In genomic region chr5:141343242-141343952, GRCh38 we compare ENCODE assay signal across 7 cellular contexts. TPM values are rescaled to one million over a fixed set of nuclear protein-coding genes. Genes with fewer than 3 reads are reported as not detected.
A peak's percentile ranks its signal among the peaks of the same experiment; 100 is the strongest.
DNase-seq lines count a peak whose midpoint lies in the region; ATAC-seq, FAIRE-seq and TF ChIP-seq lines count a peak whose summit lies in the region.

TSS of gene PCDHGA3 (plus strand) at chr5:141343829. CDS start at chr5:141344034, 205 bp downstream.

- H3K36me3 ChIP-seq in PC-9 (ENCODE audit: low read depth) (no peaks in the 10 kb centered on the region), fibroblast of lung (ENCODE audit: control insufficient read depth, insufficient read depth, low read length) (no peaks in the 10 kb centered on the region), psoas muscle (ENCODE audit: insufficient read depth in 1 of 2, low read depth in 1 of 2) (no peaks in the 10 kb centered on the region), small intestine (ENCODE audit: control insufficient read depth in 2 of 2, insufficient read depth in 2 of 2, low read length in 2 of 2) (no peaks in the 10 kb centered on the region)

- H3K4me2 ChIP-seq in PC-9 (no peak within 1 kb of the TSS), fibroblast of lung (ENCODE audit: extremely low read depth, insufficient read depth, low read length) (no peak within 1 kb of the TSS)

- H3K9me2 ChIP-seq in PC-9 (ENCODE audit: insufficient read depth) = no peaks in the 10 kb centered on the region

- TF ChIP-seq CTCF in GM12872 (IDR thresholded peaks at IDR 0.05; ENCODE audit: insufficient read depth, low read depth, low read length) (peak; percentile 33; the same call in 2 of the 3 replicates), PC-9 (conservative IDR thresholded peaks at IDR 0.05) (peak; percentile 52), fibroblast of lung (conservative IDR thresholded peaks at IDR 0.05 in 1 of 2, IDR thresholded peaks at IDR 0.05 in 1 of 2; ENCODE audit: low read depth in 1 of 2, low read length in 2 of 2) (peak; percentile 38 to 54), psoas muscle (IDR thresholded peaks at IDR 0.05) (peak; percentile 41)

- ATAC-seq in psoas muscle = peak; percentile 68 to 84 (median 79)
- ATAC-seq in HG03378 (IDR thresholded peaks at IDR 0.05; ENCODE audit: unreplicated experiment) = no peak

- no peak for TF ChIP-seq POLR2A in GM12891 (IDR thresholded peaks at IDR 0.05; ENCODE audit: low read depth, low read length)

- DNase-seq in PC-9 (no peak), fibroblast of lung (ENCODE audit: low read depth in 2 of 2) (peak; percentile 65 to 73), psoas muscle (no peak), GM12891 (ENCODE audit: insufficient read length, low spot score) (no peak), small intestine (no peak)

- intact Hi-C loops in PC-9 (cut with micrococcal nuclease; ENCODE audit: unreplicated experiment) (no loop called here), psoas muscle (cut with DNase I) (no loop called here)

- H3K79me2 ChIP-seq in PC-9 (ENCODE audit: low read depth) (no peaks in the 10 kb centered on the region), fibroblast of lung (ENCODE audit: control insufficient read depth, insufficient read depth, low read length) (no peaks in the 10 kb centered on the region)

- H3K9me3 ChIP-seq in PC-9 (ENCODE audit: insufficient read depth, low read depth) (peaks cover 4% of the 10 kb centered on the region; the same call in 1 of the 2 replicates), fibroblast of lung (ENCODE audit: control insufficient read depth, insufficient read depth, low read depth, low read length) (peaks cover 2% of the 10 kb centered on the region), psoas muscle (peaks cover 23% of the 10 kb centered on the region), small intestine (ENCODE audit: control insufficient read depth, low read depth) (peaks cover 2% of the 10 kb centered on the region)

- no TSS peak for BruUV-seq in PC-9 (replicated peaks; lab: Mats Ljungman, UMichigan)

- no peaks in the 10 kb centered on the region for H3F3A ChIP-seq in PC-9 (ENCODE audit: insufficient read depth, low read depth)

- H3K27ac ChIP-seq in PC-9 (no peak within 1 kb of the TSS), fibroblast of lung (ENCODE audit: insufficient read depth, low read length) (no peak within 1 kb of the TSS), psoas muscle (peak within 1 kb of the TSS; percentile 50), small intestine (ENCODE audit: low read depth in 1 of 2, low read length in 1 of 2) (no peak within 1 kb of the TSS)

- FAIRE-seq in GM12891 (lab: Jason Lieb, UNC) (no peak), small intestine (lab: Jason Lieb, UNC) (no peak)

- H4K20me1 ChIP-seq in PC-9 (ENCODE audit: insufficient read depth) (no peaks in the 10 kb centered on the region), fibroblast of lung (ENCODE audit: control insufficient read depth, extremely low read depth, insufficient read depth, low read length) (no peaks in the 10 kb centered on the region)

- H3K4me3 ChIP-seq in PC-9 (no peak within 1 kb of the TSS), fibroblast of lung (replicated peaks in 1 of 4; ENCODE audit: control extremely low read depth in 1 of 4, insufficient read depth in 1 of 4, low read depth in 3 of 4, low read length in 4 of 4) (peak within 1 kb of the TSS in 2 of 4 experiments; percentile 44 to 54), psoas muscle (peak within 1 kb of the TSS; percentile 56), small intestine (ENCODE audit: low read depth in 1 of 2, low read length in 2 of 2) (no peak within 1 kb of the TSS)

- no peaks in the 10 kb centered on the region for H3K27me3 ChIP-seq in PC-9 (ENCODE audit: insufficient read depth, low read depth)
- peaks cover 11% of the 10 kb centered on the region for H3K27me3 ChIP-seq in fibroblast of lung (ENCODE audit: control insufficient read depth, insufficient read depth, low read length)
- peaks cover 0 to 28% (median 18%) of the 10 kb centered on the region in 3 donors for H3K27me3 ChIP-seq in psoas muscle (ENCODE audit: insufficient read depth in 3 of 3, low read length in 2 of 3)
- H3K27me3 ChIP-seq in small intestine (ENCODE audit: control insufficient read depth in 2 of 2, insufficient read depth in 2 of 2, low read length in 2 of 2) = peaks cover 0 to 15% of the 10 kb centered on the region in 2 donors

- H2AFZ ChIP-seq in PC-9 (no peak within 1 kb of the TSS), fibroblast of lung (ENCODE audit: low read length) (no peak within 1 kb of the TSS)

- no peaks in the 10 kb centered on the region for H3K4me1 ChIP-seq in PC-9 (replicated peaks; ENCODE audit: insufficient read depth)
- H3K4me1 ChIP-seq in fibroblast of lung (ENCODE audit: control insufficient read depth, extremely low read depth, insufficient read depth, low read length) = no peaks in the 10 kb centered on the region
- H3K4me1 ChIP-seq in psoas muscle = no peaks in the 10 kb centered on the region
- H3K4me1 ChIP-seq in small intestine (ENCODE audit: control insufficient read depth in 2 of 2, insufficient read depth in 1 of 2, low read depth in 1 of 2, low read length in 1 of 2) = no peaks in the 10 kb centered on the region

- WGBS in psoas muscle, 3 donors = 25% methylated on average over 9 of the region's 9 CpGs
- WGBS in small intestine, 3 donors = 27 to 38% (median 37%) methylated on average over 9 of the region's 9 CpGs

- CTCF ChIA-PET in PC-9 (lab: Charles Lee) = no interaction called here

- H3K9ac ChIP-seq in fibroblast of lung (ENCODE audit: insufficient read depth, low read length) = no peak within 1 kb of the TSS

- POLR2A ChIA-PET in PC-9 (lab: Charles Lee; ENCODE audit: unreplicated experiment) = no interaction called here

TF ChIP-seq in GM12891, 5 proteins besides CTCF, POLR2A, EP300 and RAD21:
- TF ChIP-seq SPI1 (IDR thresholded peaks at IDR 0.05; ENCODE audit: low read depth, low read length) (no peak), PAX5 (IDR thresholded peaks at IDR 0.05; ENCODE audit: insufficient read depth, low read length, severe bottlenecking) (no peak), TAF1 (IDR thresholded peaks at IDR 0.05; ENCODE audit: low read depth, low read length) (no peak), POU2F2 (IDR thresholded peaks at IDR 0.05; ENCODE audit: low read depth, low read length) (no peak), POLR2AphosphoS5 (IDR thresholded peaks at IDR 0.05; ENCODE audit: low read depth, low read length) (no peak)
TF ChIP-seq in GM12891: peak in this region for 0.

RNA-seq across cellular contexts. Expression of gene PCDHGA3, which starts in this region (rescaled TPM):
- total RNA-seq in PC-9 (2021) (not detected in 2 replicates), fibroblast of lung (1.5 and 2.8 TPM in 2 replicates), psoas muscle (1 to 10 TPM in 3 of 4 donors, under 1 TPM in 1; 0.97 to 2.4 (median 1.7) TPM)
- polyA plus RNA-seq in fibroblast of lung (1.3 and 1.4 TPM in 2 replicates), psoas muscle (under 1 TPM; 0.33 to 0.67 (median 0.34) TPM), small intestine (under 1 TPM in 1 of 3 donors, not detected in 2; 0.24 TPM)
- 1.2 and 1.9 TPM in 2 replicates for polyA plus RNA-seq in fibroblast of lung (2012)
- polyA minus RNA-seq in fibroblast of lung (ENCODE audit: low replicate concordance) = 1.3 and 2.6 TPM in 2 replicates
- polyA plus RNA-seq in GM12891 (2012; ENCODE audit: low read depth, missing spikeins) = not detected

Comparison
In these comparisons a context has a peak if more than half of its experiments do, and no peak if none do; other contexts are left out.
1. DNase-seq: peak in fibroblast of lung (2 of 2); none in PC-9 (0 of 2), psoas muscle (0 of 2), GM12891 (single experiment) and small intestine (single experiment).
2. Peak in every context shown above with its lines, with median percentiles within 50 percentile points of each other: CTCF ChIP-seq.